ENCODE assay signal across 10 cellular contexts in the genomic region with DNA sequence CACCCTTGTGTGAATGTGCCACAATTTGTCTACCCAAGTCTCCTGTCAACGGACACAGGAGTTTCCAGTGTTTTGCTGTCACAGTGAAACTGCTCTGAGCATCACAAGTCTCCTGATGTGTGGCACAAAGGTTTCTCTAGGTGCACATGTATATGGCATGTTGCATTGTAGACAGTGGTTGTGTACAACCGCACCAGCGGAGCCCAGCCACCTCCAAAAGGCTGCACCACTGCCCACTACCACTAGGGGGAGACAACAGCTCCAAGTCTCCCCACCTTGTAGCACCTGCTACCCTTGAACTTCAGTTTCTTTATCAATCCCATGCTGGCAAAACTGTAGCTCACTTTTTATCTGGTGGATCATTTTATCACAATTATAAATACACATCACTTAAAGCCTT.
DNase-seq lines count a peak whose midpoint lies in the region; ATAC-seq and TF ChIP-seq lines count a peak whose summit lies in the region.
"Had no signal": no experiment of that assay in that cellular context is flagged by ENCODE, and none has a peak within 500 bp of the region (broad histone marks: within the 10 kb centered on the region; RNA-seq: fewer than 3 reads in every experiment).

No MANE protein-coding gene starts in this region.

- no peaks in the 10 kb centered on the region for H3K4me1 ChIP-seq in osteoblast (ENCODE audit: insufficient read depth, low read length)
- H3K4me1 ChIP-seq: left lung had no signal

- H4K20me1 ChIP-seq in osteoblast (ENCODE audit: insufficient read depth, low read length): no peaks in the 10 kb centered on the region

- H3K9me3 Mint-ChIP-seq in activated CD4-positive, alpha-beta T cell treated with anti-CD3 and anti-CD28 coated beads for 36 hours (ENCODE audit: low read depth): peaks cover 9% of the 10 kb centered on the region
- H3K9me3 Mint-ChIP-seq in activated CD8-positive, alpha-beta T cell treated with anti-CD3 and anti-CD28 coated beads for 36 hours: no peaks in the 10 kb centered on the region
- H3K9me3 Mint-ChIP-seq: activated naive CD4-positive, alpha-beta T cell treated with anti-CD3 and anti-CD28 coated beads, Interleukin-2, amount 50 U/mL, for 24 hours had no signal

- H3K36me3 Mint-ChIP-seq in activated CD4-positive, alpha-beta T cell treated with anti-CD3 and anti-CD28 coated beads for 36 hours (ENCODE audit: low read depth): peaks cover 2% of the 10 kb centered on the region
- no peaks in the 10 kb centered on the region for H3K36me3 Mint-ChIP-seq in activated CD8-positive, alpha-beta T cell treated with anti-CD3 and anti-CD28 coated beads for 36 hours (ENCODE audit: low read depth)

- intact Hi-C loops in activated CD4-positive, alpha-beta T cell treated with anti-CD3 and anti-CD28 coated beads for 36 hours (cut with DNase I, micrococcal nuclease): no loop called here
- intact Hi-C loops in activated CD8-positive, alpha-beta T cell treated with anti-CD3 and anti-CD28 coated beads for 36 hours (cut with micrococcal nuclease): no loop called here

- peaks cover 11% of the 10 kb centered on the region for H3K9me3 ChIP-seq in osteoblast (ENCODE audit: low read depth, low read length)

- H3K36me3 ChIP-seq in osteoblast (ENCODE audit: insufficient read depth, low read length): no peaks in the 10 kb centered on the region
- H3K36me3 ChIP-seq: left lung had no signal

- H3K27me3 ChIP-seq in osteoblast (ENCODE audit: insufficient read depth, low read length): no peaks in the 10 kb centered on the region

- CTCF ChIA-PET in activated CD4-positive, alpha-beta T cell treated with anti-CD3 and anti-CD28 coated beads for 36 hours (lab: Charles Lee): interaction anchor here (1.3 kb wide), 1 partner anchor 119 kb away, joined by 3 read pairs; no protein-coding TSS in a partner anchor
- CTCF ChIA-PET in activated CD8-positive, alpha-beta T cell treated with anti-CD3 and anti-CD28 coated beads for 36 hours (lab: Charles Lee): interaction anchor here (0.7 to 2.4 kb wide), 10 partner anchors 11 to 284 kb away, joined by 3 to 15 read pairs (median 4); no protein-coding TSS in a partner anchor

- no peak overlapping the region for H3K4me2 ChIP-seq in osteoblast (ENCODE audit: insufficient read depth, low read length)

- H3K27me3 Mint-ChIP-seq in activated CD4-positive, alpha-beta T cell treated with anti-CD3 and anti-CD28 coated beads for 36 hours: no peaks in the 10 kb centered on the region
- no peaks in the 10 kb centered on the region for H3K27me3 Mint-ChIP-seq in activated CD8-positive, alpha-beta T cell treated with anti-CD3 and anti-CD28 coated beads for 36 hours

- TF ChIP-seq CTCF in activated CD8-positive, alpha-beta T cell treated with anti-CD3 and anti-CD28 coated beads for 36 hours (IDR thresholded peaks at IDR 0.05): peak; percentile 74
- TF ChIP-seq CTCF in osteoblast (IDR thresholded peaks at IDR 0.05; ENCODE audit: extremely low read depth, low read depth, low read length): peak; percentile 44

- no peak overlapping the region for H3K27ac ChIP-seq in osteoblast (ENCODE audit: low read depth, low read length)
- H3K27ac ChIP-seq: left lung had no signal

- H3K79me2 ChIP-seq in osteoblast (ENCODE audit: insufficient read depth, low read length): no peaks in the 10 kb centered on the region

- H3K4me1 Mint-ChIP-seq in activated CD4-positive, alpha-beta T cell treated with anti-CD3 and anti-CD28 coated beads for 36 hours: no peaks in the 10 kb centered on the region
- H3K4me1 Mint-ChIP-seq in activated CD8-positive, alpha-beta T cell treated with anti-CD3 and anti-CD28 coated beads for 36 hours (ENCODE audit: low read depth): no peaks in the 10 kb centered on the region
- H3K4me1 Mint-ChIP-seq: activated naive CD4-positive, alpha-beta T cell treated with anti-CD3 and anti-CD28 coated beads, Interleukin-2, amount 50 U/mL, for 24 hours had no signal

- peak; percentile 52 for DNase-seq in activated CD4-positive, alpha-beta T cell treated with anti-CD3 and anti-CD28 coated beads for 36 hours
- no peak for DNase-seq in activated CD4-positive, alpha-beta T cell treated with anti-CD3 and anti-CD28 coated beads, Interleukin-2, amount 50 U/mL, for 1 hour
- peak; percentile 35 for DNase-seq in HT-29 (ENCODE audit: low spot score)
- peak; percentile 77 for DNase-seq in activated CD8-positive, alpha-beta T cell treated with anti-CD3 and anti-CD28 coated beads for 36 hours
- DNase-seq in osteoblast (ENCODE audit: insufficient read length, low spot score, missing footprints): no peak
- DNase-seq in mesenteric fat pad (ENCODE audit: low spot score): no peak
- DNase-seq in DMS153 treated with DMSO at 0.1 percent for 48 hours (lab: John Stamatoyannopoulos, UW; ENCODE audit: unreplicated experiment): no peak

- no peak overlapping the region for H3K4me3 ChIP-seq in osteoblast (ENCODE audit: insufficient read depth, low read length)
- H3K4me3 ChIP-seq: left lung had no signal

- ATAC-seq in activated CD4-positive, alpha-beta T cell treated with anti-CD3 and anti-CD28 coated beads for 36 hours: no peak
- ATAC-seq in activated CD8-positive, alpha-beta T cell treated with anti-CD3 and anti-CD28 coated beads for 36 hours: peak; percentile 73
- ATAC-seq in HG03196 (IDR thresholded peaks at IDR 0.05; ENCODE audit: unreplicated experiment): no peak
- ATAC-seq: left lung had no signal

- no peak overlapping the region for H3K27ac Mint-ChIP-seq in activated CD4-positive, alpha-beta T cell treated with anti-CD3 and anti-CD28 coated beads for 36 hours
- H3K27ac Mint-ChIP-seq in activated CD8-positive, alpha-beta T cell treated with anti-CD3 and anti-CD28 coated beads for 36 hours: no peak overlapping the region
- H3K27ac Mint-ChIP-seq: activated naive CD4-positive, alpha-beta T cell treated with anti-CD3 and anti-CD28 coated beads, Interleukin-2, amount 50 U/mL, for 24 hours had no signal

- H2AFZ ChIP-seq in osteoblast (ENCODE audit: low read length): no peak overlapping the region

- H3K4me3 Mint-ChIP-seq in activated CD4-positive, alpha-beta T cell treated with anti-CD3 and anti-CD28 coated beads for 36 hours: no peak overlapping the region
- H3K4me3 Mint-ChIP-seq in activated CD8-positive, alpha-beta T cell treated with anti-CD3 and anti-CD28 coated beads for 36 hours: no peak overlapping the region
- H3K4me3 Mint-ChIP-seq: activated naive CD4-positive, alpha-beta T cell treated with anti-CD3 and anti-CD28 coated beads, Interleukin-2, amount 50 U/mL, for 24 hours had no signal

- POLR2A ChIA-PET in activated CD4-positive, alpha-beta T cell treated with anti-CD3 and anti-CD28 coated beads for 36 hours (lab: Charles Lee): no interaction called here
- POLR2A ChIA-PET in activated CD8-positive, alpha-beta T cell treated with anti-CD3 and anti-CD28 coated beads for 36 hours (lab: Charles Lee): no interaction called here

Comparison
In these comparisons a context has a peak if more than half of its experiments do, and no peak if none do; other contexts are left out.
1. DNase-seq: peak in activated CD4-positive, alpha-beta T cell treated with anti-CD3 and anti-CD28 coated beads for 36 hours (single experiment), HT-29 (single experiment) and activated CD8-positive, alpha-beta T cell treated with anti-CD3 and anti-CD28 coated beads for 36 hours (single experiment); none in activated CD4-positive, alpha-beta T cell treated with anti-CD3 and anti-CD28 coated beads, Interleukin-2, amount 50 U/mL, for 1 hour (single experiment), osteoblast (single experiment), mesenteric fat pad (single experiment) and DMS153 treated with DMSO at 0.1 percent for 48 hours (single experiment).